In genomic region chr2:104852161-104852689, GRCh38 we compare ENCODE assay signal across 7 cellular contexts. TPM values are rescaled to one million over a fixed set of nuclear protein-coding genes. Genes with fewer than 3 reads are reported as not detected.
A peak's percentile ranks its signal among the peaks of the same experiment; 100 is the strongest.
DNase-seq lines count a peak whose midpoint lies in the region; ATAC-seq and TF ChIP-seq lines count a peak whose summit lies in the region.

No MANE protein-coding gene starts in this region.

- H3K4me3 ChIP-seq in PC-3 (ENCODE audit: low read length) (peak overlapping the region; percentile 57), gastrocnemius medialis (peak overlapping the region; percentile 46 to 65 (median 47)), Karpas-422 (ENCODE audit: low read length) (no peak overlapping the region)

- DNase-seq in PC-3: no peak
- DNase-seq in glutamatergic neuron: peak; percentile 59
- DNase-seq in gastrocnemius medialis: no peak
- DNase-seq in NCI-H2171 treated with DMSO at 0.1 percent for 48 hours (lab: John Stamatoyannopoulos, UW): no peak
- DNase-seq in Karpas-422: no peak

- H4K20me1 ChIP-seq in PC-3 (ENCODE audit: low read length): no peaks in the 10 kb centered on the region
- no peaks in the 10 kb centered on the region for H4K20me1 ChIP-seq in Karpas-422 (ENCODE audit: insufficient read depth, low read depth, low read length)

- H3K9me3 ChIP-seq in PC-3 (ENCODE audit: low read length) (no peaks in the 10 kb centered on the region), gastrocnemius medialis (no peaks in the 10 kb centered on the region), Karpas-422 (ENCODE audit: low read length) (peaks cover 4% of the 10 kb centered on the region; the same call in 1 of the 2 replicates)

- POLR2A ChIA-PET in PC-3 (lab: Charles Lee; ENCODE audit: unreplicated experiment): no interaction called here

- H3K4me1 Mint-ChIP-seq in glutamatergic neuron (ENCODE audit: low read depth, unreplicated experiment): peaks cover 20% of the 10 kb centered on the region

- H3K79me2 ChIP-seq in PC-3 (ENCODE audit: low read length) (no peaks in the 10 kb centered on the region), Karpas-422 (ENCODE audit: low read length) (no peaks in the 10 kb centered on the region)

- H3K36me3 ChIP-seq in PC-3 (ENCODE audit: low read depth, low read length): no peaks in the 10 kb centered on the region
- no peaks in the 10 kb centered on the region for H3K36me3 ChIP-seq in gastrocnemius medialis
- H3K36me3 ChIP-seq in Karpas-422 (ENCODE audit: insufficient read depth, low read length): no peaks in the 10 kb centered on the region

- H3K27me3 ChIP-seq in PC-3 (ENCODE audit: low read length): peaks cover 67% of the 10 kb centered on the region
- peaks cover 81 to 86% (median 85%) of the 10 kb centered on the region in 3 donors for H3K27me3 ChIP-seq in gastrocnemius medialis
- no peaks in the 10 kb centered on the region for H3K27me3 ChIP-seq in Karpas-422 (ENCODE audit: low read length)

- no peak for TF ChIP-seq POLR2A in gastrocnemius medialis (IDR thresholded peaks at IDR 0.05)

- no peak for TF ChIP-seq CTCF in PC-3 (conservative IDR thresholded peaks at IDR 0.05; ENCODE audit: low read depth, low read length)
- no peak for TF ChIP-seq CTCF in glutamatergic neuron (IDR thresholded peaks at IDR 0.05; ENCODE audit: partially characterized antibody, unreplicated experiment)
- no peak for TF ChIP-seq CTCF in gastrocnemius medialis (IDR thresholded peaks at IDR 0.05 in 4 of 5, conservative IDR thresholded peaks at IDR 0.05 in 1 of 5)

- peaks cover 4% of the 10 kb centered on the region for H3K36me3 Mint-ChIP-seq in glutamatergic neuron (ENCODE audit: unreplicated experiment)

- H3K27ac ChIP-seq in PC-3 (ENCODE audit: low read length) (no peak overlapping the region), gastrocnemius medialis (no peak overlapping the region), Karpas-422 (ENCODE audit: low read length) (no peak overlapping the region)

- peak; percentile 28 for ATAC-seq in GM19463 (IDR thresholded peaks at IDR 0.05; ENCODE audit: unreplicated experiment)
- ATAC-seq in PC-3: peak; percentile 61
- no peak for ATAC-seq in gastrocnemius medialis
- ATAC-seq in HG03457 (IDR thresholded peaks at IDR 0.05; ENCODE audit: unreplicated experiment): no peak

- H2AFZ ChIP-seq in PC-3 (ENCODE audit: low read length) (peak overlapping the region; percentile 53; the same call in 1 of the 2 replicates), Karpas-422 (ENCODE audit: low read length) (no peak overlapping the region)

- H3K4me2 ChIP-seq in PC-3 (ENCODE audit: low read length): peak overlapping the region; percentile 79
- H3K4me2 ChIP-seq in Karpas-422 (ENCODE audit: low read depth, low read length, poor library complexity, severe bottlenecking): no peak overlapping the region

- H3K27ac Mint-ChIP-seq in glutamatergic neuron (ENCODE audit: unreplicated experiment): peak overlapping the region; percentile 78

- H3K9me2 ChIP-seq in PC-3 (replicated peaks; ENCODE audit: low read length) (no peaks in the 10 kb centered on the region), Karpas-422 (replicated peaks; ENCODE audit: insufficient read depth, low read length) (no peaks in the 10 kb centered on the region)

- H3K9me3 Mint-ChIP-seq in glutamatergic neuron (ENCODE audit: unreplicated experiment): peaks cover 21% of the 10 kb centered on the region

- H3K9ac ChIP-seq in PC-3 (ENCODE audit: low read length) (no peak overlapping the region), Karpas-422 (ENCODE audit: low read length) (no peak overlapping the region)

- H3K4me1 ChIP-seq in PC-3 (ENCODE audit: insufficient read depth, low read length) (peaks cover 4% of the 10 kb centered on the region; the same call in 1 of the 2 replicates), gastrocnemius medialis (peaks cover 18 to 30% of the 10 kb centered on the region in 2 donors), Karpas-422 (ENCODE audit: low read length) (no peaks in the 10 kb centered on the region)

- BruUV-seq in PC-3 (replicated peaks; lab: Mats Ljungman, UMichigan): no TSS peak

- H3K27me3 Mint-ChIP-seq in glutamatergic neuron (ENCODE audit: unreplicated experiment): peaks cover 44% of the 10 kb centered on the region

- CTCF ChIA-PET in PC-3 (lab: Charles Lee): no interaction called here

- intact Hi-C loops in PC-3 (cut with micrococcal nuclease) (no loop called here), gastrocnemius medialis (cut with DNase I; ENCODE audit: low total_unique reads) (no loop called here)

- in situ Hi-C loops in gastrocnemius medialis (cut with MboI; ENCODE audit: low sequenced_read_pairs in 4 of 4): no loop called here

- peak overlapping the region; percentile 98 for H3K4me3 Mint-ChIP-seq in glutamatergic neuron (ENCODE audit: unreplicated experiment)

- H3F3A ChIP-seq in PC-3 (ENCODE audit: low read length, unreplicated experiment): no peaks in the 10 kb centered on the region

RNA-seq across cellular contexts. Expression of gene POU3F3, which starts 1.7 kb away (rescaled TPM):
- total RNA-seq in PC-3 (2014; rRNA removed): not detected in 2 replicates
- total RNA-seq in glutamatergic neuron (ENCODE audit: unreplicated experiment): 0.54 TPM
- total RNA-seq in gastrocnemius medialis: not detected
- total RNA-seq in Karpas-422 (2014; rRNA removed; shearing (Covaris generic); ENCODE audit: low replicate concordance): not detected in 2 replicates

Comparison
In these comparisons a context has a peak if more than half of its experiments do, and no peak if none do; other contexts are left out.
1. ATAC-seq: peak in GM19463 (single experiment) and PC-3 (single experiment); none in gastrocnemius medialis (0 of 2) and HG03457 (single experiment).